ENCODE assay signal across 8 cellular contexts in the genomic region with DNA sequence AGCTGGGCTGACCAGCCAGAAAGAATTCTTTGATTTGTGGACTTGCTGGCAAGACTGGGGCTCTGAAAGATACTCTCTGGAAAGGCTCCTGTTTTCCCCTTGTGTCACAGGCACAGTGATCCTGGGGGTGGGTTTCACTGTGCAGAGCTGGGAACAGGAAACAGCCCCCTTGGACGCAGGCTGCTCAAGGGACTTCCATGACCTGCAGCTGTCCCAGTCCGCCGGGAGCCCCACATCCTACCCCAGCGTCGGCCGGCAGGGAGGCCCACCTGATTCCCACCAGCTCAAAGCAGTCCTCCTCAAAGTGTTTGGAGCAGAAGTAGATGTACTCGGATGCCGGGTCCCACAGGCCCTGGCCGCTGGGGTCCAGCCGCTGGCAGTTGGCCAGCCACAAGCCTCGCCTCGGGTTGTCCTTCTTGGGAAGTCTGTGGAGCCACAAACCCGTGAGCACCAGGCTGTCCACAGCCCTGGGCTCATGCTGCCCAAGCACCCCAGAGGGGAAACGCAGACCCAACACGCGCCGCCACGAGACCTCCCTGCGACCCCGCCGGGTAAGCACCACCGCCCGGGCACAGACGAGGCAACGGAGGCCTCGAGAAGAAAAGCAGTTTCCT. TPM values are rescaled to one million over a fixed set of nuclear protein-coding genes. Genes with fewer than 3 reads are reported as not detected.
DNase-seq lines count a peak whose midpoint lies in the region; ATAC-seq and TF ChIP-seq lines count a peak whose summit lies in the region.

No MANE protein-coding gene starts in this region.

- no peaks in the 10 kb centered on the region for H3K27me3 Mint-ChIP-seq in activated naive CD4-positive, alpha-beta T cell treated with anti-CD3 and anti-CD28 coated beads, Interleukin-2, amount 10 ng/mL, durations not matched to agents 7 days and 5 days

- no peak for ATAC-seq in HG02938 (IDR thresholded peaks at IDR 0.05; ENCODE audit: unreplicated experiment)

- CTCF ChIA-PET in activated naive CD4-positive, alpha-beta T cell treated with anti-CD3 and anti-CD28 coated beads, Interleukin-2, amount 10 ng/mL, durations not matched to agents 7 days and 5 days (lab: Charles Lee): interaction anchor here (1.0 to 2.8 kb wide), 3 partner anchors 15 to 115 kb away, joined by 4 to 8 read pairs (median 4); a partner anchor contains a TSS

- TF ChIP-seq CTCF in fibroblast of lung (conservative IDR thresholded peaks at IDR 0.05 in 1 of 2, IDR thresholded peaks at IDR 0.05 in 1 of 2; ENCODE audit: low read depth in 1 of 2, low read length in 2 of 2) (no peak), prostate gland (IDR thresholded peaks at IDR 0.05) (no peak)

- peaks cover 9% of the 10 kb centered on the region for H3K4me1 ChIP-seq in fibroblast of lung (ENCODE audit: control insufficient read depth, extremely low read depth, insufficient read depth, low read length)
- H3K4me1 ChIP-seq in prostate gland (replicated peaks): peaks cover 16% of the 10 kb centered on the region

- H3K9me3 ChIP-seq in SK-N-MC (ENCODE audit: low read depth, low read length) (no peaks in the 10 kb centered on the region), fibroblast of lung (ENCODE audit: control insufficient read depth, insufficient read depth, low read depth, low read length) (no peaks in the 10 kb centered on the region), prostate gland (no peaks in the 10 kb centered on the region)

- H3K27ac ChIP-seq in SK-N-MC: peak overlapping the region; percentile 89
- H3K27ac ChIP-seq in fibroblast of lung (ENCODE audit: insufficient read depth, low read length): peak overlapping the region; percentile 99
- H3K27ac ChIP-seq in prostate gland: peak overlapping the region; percentile 96 to 97

- H3K4me3 ChIP-seq in SK-N-MC (peak overlapping the region; percentile 89), fibroblast of lung (replicated peaks in 1 of 4; ENCODE audit: control extremely low read depth in 1 of 4, insufficient read depth in 1 of 4, low read depth in 3 of 4, low read length in 4 of 4) (peak overlapping the region; percentile 67 to 93 (median 83)), prostate gland (peak overlapping the region; percentile 57 to 66)

- intact Hi-C loops in prostate gland (cut with DNase I): loop anchor here (5.0 kb wide), 1 partner anchor 84 kb away; a partner anchor contains a TSS

- peaks cover 27% of the 10 kb centered on the region for H3K79me2 ChIP-seq in fibroblast of lung (ENCODE audit: control insufficient read depth, insufficient read depth, low read length)

- peaks cover 15% of the 10 kb centered on the region; the same call in 1 of the 2 replicates for H3K36me3 ChIP-seq in SK-N-MC (ENCODE audit: insufficient read depth, low read length)
- peaks cover 10% of the 10 kb centered on the region for H3K36me3 ChIP-seq in fibroblast of lung (ENCODE audit: control insufficient read depth, insufficient read depth, low read length)
- peaks cover 0 to 11% of the 10 kb centered on the region in 2 donors for H3K36me3 ChIP-seq in prostate gland

- peak overlapping the region; percentile 58 for H2AFZ ChIP-seq in fibroblast of lung (ENCODE audit: low read length)

- H3K9ac ChIP-seq in SK-N-MC (ENCODE audit: insufficient read length) (peak overlapping the region; percentile 86), fibroblast of lung (ENCODE audit: insufficient read depth, low read length) (peak overlapping the region; percentile 100)

- no peak for TF ChIP-seq POLR2A in prostate gland (IDR thresholded peaks at IDR 0.05)

- H3K9me3 Mint-ChIP-seq in activated naive CD4-positive, alpha-beta T cell treated with anti-CD3 and anti-CD28 coated beads, Interleukin-2, amount 10 ng/mL, durations not matched to agents 7 days and 5 days: no peaks in the 10 kb centered on the region

- H3K4me1 Mint-ChIP-seq in activated naive CD4-positive, alpha-beta T cell treated with anti-CD3 and anti-CD28 coated beads, Interleukin-2, amount 10 ng/mL, durations not matched to agents 7 days and 5 days: peaks cover 39% of the 10 kb centered on the region

- 3% methylated on average over 18 of the region's 26 CpGs for WGBS in prostate gland

- peak overlapping the region; percentile 94 for H3K4me3 Mint-ChIP-seq in activated naive CD4-positive, alpha-beta T cell treated with anti-CD3 and anti-CD28 coated beads, Interleukin-2, amount 10 ng/mL, durations not matched to agents 7 days and 5 days

- H3K27me3 ChIP-seq in fibroblast of lung (ENCODE audit: control insufficient read depth, insufficient read depth, low read length) (no peaks in the 10 kb centered on the region), prostate gland (replicated peaks; ENCODE audit: insufficient read depth) (no peaks in the 10 kb centered on the region)

- H3K4me2 ChIP-seq in fibroblast of lung (ENCODE audit: extremely low read depth, insufficient read depth, low read length): peak overlapping the region; percentile 91

- H3K36me3 Mint-ChIP-seq in activated naive CD4-positive, alpha-beta T cell treated with anti-CD3 and anti-CD28 coated beads, Interleukin-2, amount 10 ng/mL, durations not matched to agents 7 days and 5 days: peaks cover 15% of the 10 kb centered on the region

- DNase-seq in activated naive CD4-positive, alpha-beta T cell treated with anti-CD3 and anti-CD28 coated beads, Interleukin-2, amount 10 ng/mL, durations not matched to agents 7 days and 5 days: no peak
- DNase-seq in activated naive CD4-positive, alpha-beta T cell treated with Interleukin-2 at 50 U/mL for 16 hours: no peak
- DNase-seq in SK-N-MC (ENCODE audit: low read depth, low spot score): no peak
- peak in 1 of 2 donors; percentile 7 for DNase-seq in fibroblast of lung (ENCODE audit: low read depth in 2 of 2)
- DNase-seq in prostate gland (ENCODE audit: low spot score): no peak
- DNase-seq in medulla oblongata (ENCODE audit: extremely low spot score): no peak
- no peak for DNase-seq in hippocampal formation (lab: John Stamatoyannopoulos, UW)

- H3K27ac Mint-ChIP-seq in activated naive CD4-positive, alpha-beta T cell treated with anti-CD3 and anti-CD28 coated beads, Interleukin-2, amount 10 ng/mL, durations not matched to agents 7 days and 5 days: peak overlapping the region; percentile 96

- no peaks in the 10 kb centered on the region for H4K20me1 ChIP-seq in fibroblast of lung (ENCODE audit: control insufficient read depth, extremely low read depth, insufficient read depth, low read length)

RNA-seq across cellular contexts. Expression of a gene that starts 0.8 kb away (rescaled TPM):
- total RNA-seq in fibroblast of lung: 25.9 and 26.3 TPM in 2 replicates
- 15.7 and 15.8 TPM in 2 replicates for polyA plus RNA-seq in fibroblast of lung
- polyA plus RNA-seq in fibroblast of lung (2012): 19.7 and 22.0 TPM in 2 replicates
- 9.0 and 9.9 TPM in 2 replicates for polyA minus RNA-seq in fibroblast of lung (ENCODE audit: low replicate concordance)
- 10 to 100 TPM; 77.7 to 83.1 TPM for total RNA-seq in prostate gland

RNA-seq across cellular contexts. Expression of a gene that starts 13.9 kb away (rescaled TPM):
- total RNA-seq in fibroblast of lung: 4.6 and 17.8 TPM in 2 replicates
- 0.84 and 3.6 TPM in 2 replicates for polyA plus RNA-seq in fibroblast of lung
- polyA plus RNA-seq in fibroblast of lung (2012): 1.9 and 6.0 TPM in 2 replicates
- polyA minus RNA-seq in fibroblast of lung (ENCODE audit: low replicate concordance): 4.1 and 8.2 TPM in 2 replicates
- 1 to 10 TPM; 4.6 to 5.5 TPM for total RNA-seq in prostate gland

RNA-seq across cellular contexts. Expression of a gene that starts 19.0 kb away (rescaled TPM):
- 51.9 and 75.8 TPM in 2 replicates for total RNA-seq in fibroblast of lung
- 25.1 and 27.4 TPM in 2 replicates for polyA plus RNA-seq in fibroblast of lung
- polyA plus RNA-seq in fibroblast of lung (2012): 30.9 and 31.8 TPM in 2 replicates
- polyA minus RNA-seq in fibroblast of lung (ENCODE audit: low replicate concordance): 129 and 153 TPM in 2 replicates
- total RNA-seq in prostate gland: 10 to 100 TPM; 41.5 to 48.9 TPM

RNA-seq across cellular contexts. Expression of a gene that starts 31.3 kb away (rescaled TPM):
- total RNA-seq in fibroblast of lung (0.26 and 0.83 TPM in 2 replicates), prostate gland (10 to 100 TPM; 13.0 to 53.9 TPM)
- 0.08 and 0.92 TPM in 2 replicates for polyA plus RNA-seq in fibroblast of lung
- 0.28 and 2.5 TPM in 2 replicates for polyA plus RNA-seq in fibroblast of lung (2012)
- polyA minus RNA-seq in fibroblast of lung (ENCODE audit: low replicate concordance): 8.4 TPM in 1 of 2 replicates, not detected in the other

RNA-seq across cellular contexts. Expression of a gene that starts 34.0 kb away (rescaled TPM):
- 1.3 and 2.0 TPM in 2 replicates for total RNA-seq in fibroblast of lung
- polyA plus RNA-seq in fibroblast of lung: 0.14 and 0.15 TPM in 2 replicates
- 0.10 and 0.55 TPM in 2 replicates for polyA plus RNA-seq in fibroblast of lung (2012)
- 0.52 and 1.4 TPM in 2 replicates for polyA minus RNA-seq in fibroblast of lung (ENCODE audit: low replicate concordance)
- 1 to 10 TPM; 1.4 to 1.8 TPM for total RNA-seq in prostate gland
